1 cellular context compared by ENCODE assay signal in the genomic region with DNA sequence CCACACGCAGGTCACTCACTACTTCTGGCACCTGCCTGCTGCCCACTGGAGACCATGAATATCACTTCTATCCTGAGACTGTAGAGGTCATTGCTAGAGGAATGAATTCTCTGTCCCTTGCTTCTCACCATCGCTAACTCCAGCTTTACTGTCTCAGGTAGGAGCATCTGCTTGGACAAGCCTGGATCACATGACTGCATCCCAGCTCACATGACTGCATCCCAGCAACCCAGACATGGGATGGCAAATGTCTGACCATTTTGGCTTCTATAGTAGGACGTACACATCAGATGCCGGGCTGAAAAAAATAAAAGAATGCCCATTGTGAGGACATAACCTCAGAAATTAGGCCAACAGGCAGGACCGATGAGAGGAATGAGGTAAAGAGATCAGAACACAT.
TF ChIP-seq lines count a peak whose summit lies in the region.

No MANE protein-coding gene starts in this region.

TF ChIP-seq in GM23338, 12 proteins besides CTCF, POLR2A, EP300 and RAD21 (continued from another document):
- TF ChIP-seq, protein P1, sequence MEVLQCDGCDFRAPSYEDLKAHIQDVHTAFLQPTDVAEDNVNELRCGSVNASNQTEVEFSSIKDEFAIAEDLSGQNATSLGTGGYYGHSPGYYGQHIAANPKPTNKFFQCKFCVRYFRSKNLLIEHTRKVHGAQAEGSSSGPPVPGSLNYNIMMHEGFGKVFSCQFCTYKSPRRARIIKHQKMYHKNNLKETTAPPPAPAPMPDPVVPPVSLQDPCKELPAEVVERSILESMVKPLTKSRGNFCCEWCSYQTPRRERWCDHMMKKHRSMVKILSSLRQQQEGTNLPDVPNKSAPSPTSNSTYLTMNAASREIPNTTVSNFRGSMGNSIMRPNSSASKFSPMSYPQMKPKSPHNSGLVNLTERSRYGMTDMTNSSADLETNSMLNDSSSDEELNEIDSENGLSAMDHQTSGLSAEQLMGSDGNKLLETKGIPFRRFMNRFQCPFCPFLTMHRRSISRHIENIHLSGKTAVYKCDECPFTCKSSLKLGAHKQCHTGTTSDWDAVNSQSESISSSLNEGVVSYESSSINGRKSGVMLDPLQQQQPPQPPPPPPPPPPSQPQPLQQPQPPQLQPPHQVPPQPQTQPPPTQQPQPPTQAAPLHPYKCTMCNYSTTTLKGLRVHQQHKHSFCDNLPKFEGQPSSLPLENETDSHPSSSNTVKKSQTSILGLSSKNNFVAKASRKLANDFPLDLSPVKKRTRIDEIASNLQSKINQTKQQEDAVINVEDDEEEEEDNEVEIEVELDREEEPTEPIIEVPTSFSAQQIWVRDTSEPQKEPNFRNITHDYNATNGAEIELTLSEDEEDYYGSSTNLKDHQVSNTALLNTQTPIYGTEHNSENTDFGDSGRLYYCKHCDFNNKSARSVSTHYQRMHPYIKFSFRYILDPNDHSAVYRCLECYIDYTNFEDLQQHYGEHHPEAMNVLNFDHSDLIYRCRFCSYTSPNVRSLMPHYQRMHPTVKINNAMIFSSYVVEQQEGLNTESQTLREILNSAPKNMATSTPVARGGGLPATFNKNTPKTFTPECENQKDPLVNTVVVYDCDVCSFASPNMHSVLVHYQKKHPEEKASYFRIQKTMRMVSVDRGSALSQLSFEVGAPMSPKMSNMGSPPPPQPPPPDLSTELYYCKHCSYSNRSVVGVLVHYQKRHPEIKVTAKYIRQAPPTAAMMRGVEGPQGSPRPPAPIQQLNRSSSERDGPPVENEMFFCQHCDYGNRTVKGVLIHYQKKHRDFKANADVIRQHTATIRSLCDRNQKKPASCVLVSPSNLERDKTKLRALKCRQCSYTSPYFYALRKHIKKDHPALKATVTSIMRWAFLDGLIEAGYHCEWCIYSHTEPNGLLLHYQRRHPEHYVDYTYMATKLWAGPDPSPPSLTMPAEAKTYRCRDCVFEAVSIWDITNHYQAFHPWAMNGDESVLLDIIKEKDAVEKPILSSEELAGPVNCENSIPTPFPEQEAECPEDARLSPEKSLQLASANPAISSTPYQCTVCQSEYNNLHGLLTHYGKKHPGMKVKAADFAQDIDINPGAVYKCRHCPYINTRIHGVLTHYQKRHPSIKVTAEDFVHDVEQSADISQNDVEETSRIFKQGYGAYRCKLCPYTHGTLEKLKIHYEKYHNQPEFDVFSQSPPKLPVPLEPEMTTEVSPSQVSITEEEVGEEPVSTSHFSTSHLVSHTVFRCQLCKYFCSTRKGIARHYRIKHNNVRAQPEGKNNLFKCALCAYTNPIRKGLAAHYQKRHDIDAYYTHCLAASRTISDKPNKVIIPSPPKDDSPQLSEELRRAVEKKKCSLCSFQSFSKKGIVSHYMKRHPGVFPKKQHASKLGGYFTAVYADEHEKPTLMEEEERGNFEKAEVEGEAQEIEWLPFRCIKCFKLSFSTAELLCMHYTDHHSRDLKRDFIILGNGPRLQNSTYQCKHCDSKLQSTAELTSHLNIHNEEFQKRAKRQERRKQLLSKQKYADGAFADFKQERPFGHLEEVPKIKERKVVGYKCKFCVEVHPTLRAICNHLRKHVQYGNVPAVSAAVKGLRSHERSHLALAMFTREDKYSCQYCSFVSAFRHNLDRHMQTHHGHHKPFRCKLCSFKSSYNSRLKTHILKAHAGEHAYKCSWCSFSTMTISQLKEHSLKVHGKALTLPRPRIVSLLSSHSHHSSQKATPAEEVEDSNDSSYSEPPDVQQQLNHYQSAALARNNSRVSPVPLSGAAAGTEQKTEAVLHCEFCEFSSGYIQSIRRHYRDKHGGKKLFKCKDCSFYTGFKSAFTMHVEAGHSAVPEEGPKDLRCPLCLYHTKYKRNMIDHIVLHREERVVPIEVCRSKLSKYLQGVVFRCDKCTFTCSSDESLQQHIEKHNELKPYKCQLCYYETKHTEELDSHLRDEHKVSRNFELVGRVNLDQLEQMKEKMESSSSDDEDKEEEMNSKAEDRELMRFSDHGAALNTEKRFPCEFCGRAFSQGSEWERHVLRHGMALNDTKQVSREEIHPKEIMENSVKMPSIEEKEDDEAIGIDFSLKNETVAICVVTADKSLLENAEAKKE (CRISPR knock-in tag; IDR thresholded peaks at IDR 0.05): no peak
- TF ChIP-seq, protein P2, sequence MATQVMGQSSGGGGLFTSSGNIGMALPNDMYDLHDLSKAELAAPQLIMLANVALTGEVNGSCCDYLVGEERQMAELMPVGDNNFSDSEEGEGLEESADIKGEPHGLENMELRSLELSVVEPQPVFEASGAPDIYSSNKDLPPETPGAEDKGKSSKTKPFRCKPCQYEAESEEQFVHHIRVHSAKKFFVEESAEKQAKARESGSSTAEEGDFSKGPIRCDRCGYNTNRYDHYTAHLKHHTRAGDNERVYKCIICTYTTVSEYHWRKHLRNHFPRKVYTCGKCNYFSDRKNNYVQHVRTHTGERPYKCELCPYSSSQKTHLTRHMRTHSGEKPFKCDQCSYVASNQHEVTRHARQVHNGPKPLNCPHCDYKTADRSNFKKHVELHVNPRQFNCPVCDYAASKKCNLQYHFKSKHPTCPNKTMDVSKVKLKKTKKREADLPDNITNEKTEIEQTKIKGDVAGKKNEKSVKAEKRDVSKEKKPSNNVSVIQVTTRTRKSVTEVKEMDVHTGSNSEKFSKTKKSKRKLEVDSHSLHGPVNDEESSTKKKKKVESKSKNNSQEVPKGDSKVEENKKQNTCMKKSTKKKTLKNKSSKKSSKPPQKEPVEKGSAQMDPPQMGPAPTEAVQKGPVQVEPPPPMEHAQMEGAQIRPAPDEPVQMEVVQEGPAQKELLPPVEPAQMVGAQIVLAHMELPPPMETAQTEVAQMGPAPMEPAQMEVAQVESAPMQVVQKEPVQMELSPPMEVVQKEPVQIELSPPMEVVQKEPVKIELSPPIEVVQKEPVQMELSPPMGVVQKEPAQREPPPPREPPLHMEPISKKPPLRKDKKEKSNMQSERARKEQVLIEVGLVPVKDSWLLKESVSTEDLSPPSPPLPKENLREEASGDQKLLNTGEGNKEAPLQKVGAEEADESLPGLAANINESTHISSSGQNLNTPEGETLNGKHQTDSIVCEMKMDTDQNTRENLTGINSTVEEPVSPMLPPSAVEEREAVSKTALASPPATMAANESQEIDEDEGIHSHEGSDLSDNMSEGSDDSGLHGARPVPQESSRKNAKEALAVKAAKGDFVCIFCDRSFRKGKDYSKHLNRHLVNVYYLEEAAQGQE (IDR thresholded peaks at IDR 0.05; ENCODE audit: unreplicated experiment): no peak
